Comparison of ENCODE assay signal across 33 cellular contexts in the genomic region with DNA sequence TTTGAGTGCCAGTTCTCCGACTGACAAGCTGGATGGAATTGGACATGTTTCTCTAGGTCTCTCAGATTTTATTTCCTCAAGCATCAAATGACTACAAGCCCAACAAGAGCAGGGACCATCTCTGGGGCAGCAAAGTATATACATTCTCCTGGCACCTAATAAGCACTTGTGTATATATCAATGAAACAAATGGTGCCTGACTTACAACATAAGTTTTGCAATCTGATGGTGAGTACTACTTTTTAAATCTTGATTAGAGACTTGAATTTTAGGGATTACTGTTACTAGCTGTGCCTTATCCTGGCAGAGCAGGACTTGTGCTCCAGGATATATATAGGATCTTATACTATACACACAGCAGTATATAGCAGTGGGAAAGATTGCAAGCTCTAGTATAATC. TPM values are rescaled to one million over a fixed set of nuclear protein-coding genes. Genes with fewer than 3 reads are reported as not detected.
"Had no signal": no experiment of that assay in that cellular context is flagged by ENCODE, and none has a peak within 500 bp of the region (broad histone marks: within the 10 kb centered on the region; RNA-seq: fewer than 3 reads in every experiment).

No MANE protein-coding gene starts in this region.

- DNase-seq: activated B cell treated with CpG ODN at 0.5 μM for 24 hours; activated CD4-positive, alpha-beta memory T cell treated with anti-CD3 and anti-CD28 coated beads for 36 hours; activated CD4-positive, alpha-beta T cell treated with anti-CD3 and anti-CD28 coated beads for 4 hours; activated CD4-positive, alpha-beta T cell treated with anti-CD3 and anti-CD28 coated beads, Interleukin-2, amount 10 ng/mL, durations not matched to agents 24 days and 14 days; activated CD4-positive, alpha-beta T cell treated with anti-CD3 and anti-CD28 coated beads, Interleukin-2, amount 50 U/mL, for 1 hour; activated CD4-positive, alpha-beta T cell treated with anti-CD3 and anti-CD28 coated beads, Interleukin-2, amount 50 U/mL, for 4 hours; activated CD4-positive, CD25-positive, alpha-beta regulatory T cell treated with anti-CD3 and anti-CD28 coated beads, Interleukin-2, amount 50 U/mL, for 72 hours; activated CD8-positive, alpha-beta memory T cell treated with anti-CD3 and anti-CD28 coated beads, Interleukin-2, amount 50 U/mL, for 4 hours; activated CD8-positive, alpha-beta T cell treated with anti-CD3 and anti-CD28 coated beads for 36 hours; activated effector memory CD4-positive, alpha-beta T cell treated with anti-CD3 and anti-CD28 coated beads, Interleukin-2, amount 50 U/mL, for 16 hours; activated gamma-delta T cell treated with Interleukin-2 at 50 U/mL for 16 hours; activated naive CD4-positive, alpha-beta T cell; activated naive CD4-positive, alpha-beta T cell treated with anti-CD3 and anti-CD28 coated beads for 36 hours; activated naive CD4-positive, alpha-beta T cell treated with anti-CD3 and anti-CD28 coated beads, Interleukin-2, amount 50 U/mL, for 16 hours; activated naive CD8-positive, alpha-beta T cell treated with anti-CD3 and anti-CD28 coated beads for 36 hours; activated T-cell treated with anti-CD3 and anti-CD28 coated beads for 4 hours; activated T-cell treated with anti-CD3 and anti-CD28 coated beads, Interleukin-2, amount 50 U/mL, for 1 hour; activated T-cell treated with anti-CD3 and anti-CD28 coated beads, Interleukin-2, amount 50 U/mL, for 4 hours; activated T-cell treated with anti-CD3 and anti-CD28 coated beads, Interleukin-2, amount 50 U/mL, for 72 hours; adrenal gland; amygdala; anterior cingulate cortex; caudate nucleus; cerebellar nuclear complex; T-helper 1 cell; T-helper 2 cell; T-helper 9 cell had no signal

- ATAC-seq: activated CD8-positive, alpha-beta T cell treated with anti-CD3 and anti-CD28 coated beads for 36 hours; activated naive CD4-positive, alpha-beta T cell treated with anti-CD3 and anti-CD28 coated beads, Interleukin-2, amount 50 U/mL, for 72 hours; activated T-cell treated with anti-CD3 and anti-CD28 coated beads, Interleukin-2, amount 50 U/mL, for 4 hours; activated T-cell treated with anti-CD3 and anti-CD28 coated beads, Interleukin-2, amount 50 U/mL, for 72 hours; activated T-helper 17 cell treated with anti-CD3 and anti-CD28 coated beads, Interleukin-2, amount 50 U/mL, for 72 hours had no signal

- H3K4me3 ChIP-seq: adrenal gland, ascending aorta, cardiac muscle cell had no signal

- H3K27me3 ChIP-seq: adrenal gland, ascending aorta had no signal

- H3K9me3 ChIP-seq: adrenal gland, ascending aorta had no signal

- H3K27ac ChIP-seq: adrenal gland, ascending aorta, cardiac muscle cell had no signal

- H3K4me1 ChIP-seq: ascending aorta had no signal

- H3K36me3 ChIP-seq: adrenal gland, ascending aorta, cardiac muscle cell had no signal

RNA-seq across cellular contexts. Expression of a gene that starts 8.8 kb away (rescaled TPM):
- total RNA-seq: activated B cell treated with CpG ODN at 0.5 μM for 24 hours; activated CD4-positive, alpha-beta T cell treated with anti-CD3 and anti-CD28 coated beads, Interleukin-2, amount 10 ng/mL, durations not matched to agents 24 days and 14 days; activated CD8-positive, alpha-beta memory T cell treated with anti-CD3 and anti-CD28 coated beads for 36 hours; activated CD8-positive, alpha-beta T cell treated with anti-CD3 and anti-CD28 coated beads for 36 hours; activated naive CD4-positive, alpha-beta T cell treated with anti-CD3 and anti-CD28 coated beads for 36 hours; activated naive CD8-positive, alpha-beta T cell treated with anti-CD3 and anti-CD28 coated beads for 36 hours; activated T-helper 1 cell treated with anti-CD3 and anti-CD28 coated beads, Interleukin-12 subunit alpha, Interleukin-12 subunit beta, Interleukin-2, Interleukin-4 antibody, amounts not matched to agents 30 ng/mL and 10 ng/mL and 1 ng/mL, durations not matched to agents 14 hours and 24 hours and 36 hours had no signal
